ENCODE assay signal across 10 cellular contexts in the genomic region with DNA sequence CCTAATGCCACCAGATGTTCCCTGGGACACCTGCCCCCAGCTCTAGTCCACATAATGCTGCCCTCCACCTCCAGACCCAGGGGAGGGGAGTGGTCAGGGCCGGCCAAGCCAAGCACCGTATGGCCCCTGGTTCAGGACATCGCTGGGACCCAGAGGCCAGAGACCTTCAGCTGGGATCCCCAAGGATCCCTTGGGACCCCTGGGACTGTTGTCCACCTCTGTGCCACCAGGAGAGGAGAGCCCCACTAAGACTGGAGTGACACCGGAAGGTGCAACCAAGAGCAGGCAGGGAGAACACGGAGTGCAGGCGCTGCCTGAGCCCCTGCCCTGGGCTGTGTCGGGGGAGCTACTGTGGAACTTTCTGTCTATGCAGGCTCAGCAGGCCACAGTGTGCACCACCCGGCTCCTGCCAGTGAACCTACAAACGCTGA. TPM values are rescaled to one million over a fixed set of nuclear protein-coding genes. Genes with fewer than 3 reads are reported as not detected.
DNase-seq lines count a peak whose midpoint lies in the region; ATAC-seq and TF ChIP-seq lines count a peak whose summit lies in the region.
"Had no signal": no experiment of that assay in that cellular context is flagged by ENCODE, and none has a peak within 500 bp of the region (broad histone marks: within the 10 kb centered on the region; RNA-seq: fewer than 3 reads in every experiment).

No MANE protein-coding gene starts in this region.

- no peak overlapping the region for H3K4me3 ChIP-seq in RWPE2 (ENCODE audit: severe bottlenecking)
- H3K4me3 ChIP-seq in sigmoid colon: peak overlapping the region in 1 of 4 donors; percentile 14
- H3K4me3 ChIP-seq in SK-N-SH (ENCODE audit: low read depth in 2 of 2, low read length in 1 of 2): no peak overlapping the region

- CTCF ChIA-PET in SK-N-SH (lab: Yijun Ruan, JAX): interaction anchor here (0.6 to 1.9 kb wide), 4 partner anchors 14 to 1293 kb away, joined by 3 to 13 read pairs (median 6); no protein-coding TSS in a partner anchor

- no peaks in the 10 kb centered on the region for H4K20me1 ChIP-seq in SK-N-SH (ENCODE audit: insufficient read depth)

- H3K9ac ChIP-seq in SK-N-SH: no peak overlapping the region

- no peak for TF ChIP-seq POLR2A in sigmoid colon (IDR thresholded peaks at IDR 0.05)

- no peak overlapping the region for H2AFZ ChIP-seq in SK-N-SH (ENCODE audit: low read depth)

- H3K36me3 ChIP-seq in RWPE2 (ENCODE audit: low read depth) (no peaks in the 10 kb centered on the region), sigmoid colon (no peaks in the 10 kb centered on the region), SK-N-SH (replicated peaks in 1 of 2; ENCODE audit: control insufficient read depth in 1 of 2, insufficient read depth in 2 of 2, low read length in 1 of 2) (no peaks in the 10 kb centered on the region)

- H3K79me2 ChIP-seq in SK-N-SH (ENCODE audit: insufficient read depth): no peaks in the 10 kb centered on the region

- H3F3A ChIP-seq in SK-N-SH (replicated peaks; ENCODE audit: insufficient read depth): no peaks in the 10 kb centered on the region

- H3K4me2 ChIP-seq in SK-N-SH: no peak overlapping the region

- 53 to 74% methylated on average over 9 of the region's 9 CpGs for WGBS in sigmoid colon, 2 donors
- WGBS in SK-N-SH (ENCODE audit: low lambda C conversion rate): 67% methylated on average over 8 of the region's 9 CpGs

- TF ChIP-seq RAD21 in SK-N-SH (IDR thresholded peaks at IDR 0.05; ENCODE audit: low read length): no peak

- peaks cover 7% of the 10 kb centered on the region for H3K9me3 ChIP-seq in RWPE2 (ENCODE audit: severe bottlenecking)
- peaks cover 0 to 1% (median 0%) of the 10 kb centered on the region in 4 donors for H3K9me3 ChIP-seq in sigmoid colon
- H3K9me3 ChIP-seq in SK-N-SH: no peaks in the 10 kb centered on the region

- intact Hi-C loops in sigmoid colon (cut with DNase I): no loop called here

- TF ChIP-seq CTCF in RWPE2 (IDR thresholded peaks at IDR 0.05; ENCODE audit: poor library complexity, severe bottlenecking) (no peak), sigmoid colon (IDR thresholded peaks at IDR 0.05) (no peak), SK-N-SH (IDR thresholded peaks at IDR 0.05) (no peak)

- no peak for TF ChIP-seq EP300 in sigmoid colon (IDR thresholded peaks at IDR 0.05)
- TF ChIP-seq EP300 in SK-N-SH (IDR thresholded peaks at IDR 0.05; ENCODE audit: borderline replicate concordance in 1 of 2, low read depth in 1 of 2, low read length in 1 of 2): no peak

- ATAC-seq in GM19351 (IDR thresholded peaks at IDR 0.05; ENCODE audit: unreplicated experiment) (peak; percentile 30), HG02852 (IDR thresholded peaks at IDR 0.05; ENCODE audit: unreplicated experiment) (peak; percentile 17), RWPE2 (ENCODE audit: low read depth) (no peak)

- DNase-seq in RWPE2 (ENCODE audit: low spot score) (peak; percentile 75), sigmoid colon (no peak), AML-193 (lab: John Stamatoyannopoulos, UW) (no peak), SK-N-SH (no peak), A172 (ENCODE audit: low spot score) (no peak)
- DNase-seq: activated gamma-delta T cell, NCI-H524 had no signal

- no peaks in the 10 kb centered on the region for H3K9me2 ChIP-seq in SK-N-SH

- POLR2A ChIA-PET in SK-N-SH (lab: Yijun Ruan, JAX): no interaction called here

- H3K27me3 ChIP-seq in RWPE2 (ENCODE audit: insufficient read depth, poor library complexity, severe bottlenecking) (peaks cover 60% of the 10 kb centered on the region), sigmoid colon (no peaks in the 10 kb centered on the region), SK-N-SH (ENCODE audit: insufficient read depth) (peaks cover 6% of the 10 kb centered on the region; the same call in 1 of the 2 replicates)

- H3K27ac ChIP-seq in RWPE2 (ENCODE audit: poor library complexity, severe bottlenecking): no peak overlapping the region
- H3K27ac ChIP-seq in sigmoid colon: peak overlapping the region; percentile 76 to 85 (median 78)
- H3K27ac ChIP-seq in SK-N-SH (ENCODE audit: low read depth in 2 of 2, low read length in 1 of 2): no peak overlapping the region

- no peaks in the 10 kb centered on the region for H3K4me1 ChIP-seq in RWPE2 (ENCODE audit: insufficient read depth, poor library complexity, severe bottlenecking)
- H3K4me1 ChIP-seq in sigmoid colon: peaks cover 0 to 29% (median 26%) of the 10 kb centered on the region in 4 donors
- no peaks in the 10 kb centered on the region; a peak in 1 of 4 replicates for H3K4me1 ChIP-seq in SK-N-SH (ENCODE audit: control insufficient read depth in 1 of 2, insufficient read depth in 2 of 2, low read depth in 1 of 2, low read length in 1 of 2)

TF ChIP-seq in SK-N-SH, 30 proteins besides CTCF, POLR2A, EP300 and RAD21:
- TF ChIP-seq YY1 (IDR thresholded peaks at IDR 0.05; ENCODE audit: low read depth) (no peak), TEAD4 (IDR thresholded peaks at IDR 0.05; ENCODE audit: borderline replicate concordance, insufficient read depth) (no peak), NFIC (IDR thresholded peaks at IDR 0.05; ENCODE audit: borderline replicate concordance) (no peak), NRF1 (IDR thresholded peaks at IDR 0.05; ENCODE audit: low read depth, low read length) (no peak), MEF2A (IDR thresholded peaks at IDR 0.05; ENCODE audit: borderline replicate concordance, low read depth) (no peak), FOXM1 (IDR thresholded peaks at IDR 0.05; ENCODE audit: low read depth) (no peak), GATA2 (CRISPR knock-in tag; IDR thresholded peaks at IDR 0.05) (no peak), GABPA (IDR thresholded peaks at IDR 0.05; ENCODE audit: low read depth) (no peak), JUND (IDR thresholded peaks at IDR 0.05) (no peak), FOSL2 (IDR thresholded peaks at IDR 0.05; ENCODE audit: borderline replicate concordance, low read depth) (no peak)
- TF ChIP-seq, protein P1, sequence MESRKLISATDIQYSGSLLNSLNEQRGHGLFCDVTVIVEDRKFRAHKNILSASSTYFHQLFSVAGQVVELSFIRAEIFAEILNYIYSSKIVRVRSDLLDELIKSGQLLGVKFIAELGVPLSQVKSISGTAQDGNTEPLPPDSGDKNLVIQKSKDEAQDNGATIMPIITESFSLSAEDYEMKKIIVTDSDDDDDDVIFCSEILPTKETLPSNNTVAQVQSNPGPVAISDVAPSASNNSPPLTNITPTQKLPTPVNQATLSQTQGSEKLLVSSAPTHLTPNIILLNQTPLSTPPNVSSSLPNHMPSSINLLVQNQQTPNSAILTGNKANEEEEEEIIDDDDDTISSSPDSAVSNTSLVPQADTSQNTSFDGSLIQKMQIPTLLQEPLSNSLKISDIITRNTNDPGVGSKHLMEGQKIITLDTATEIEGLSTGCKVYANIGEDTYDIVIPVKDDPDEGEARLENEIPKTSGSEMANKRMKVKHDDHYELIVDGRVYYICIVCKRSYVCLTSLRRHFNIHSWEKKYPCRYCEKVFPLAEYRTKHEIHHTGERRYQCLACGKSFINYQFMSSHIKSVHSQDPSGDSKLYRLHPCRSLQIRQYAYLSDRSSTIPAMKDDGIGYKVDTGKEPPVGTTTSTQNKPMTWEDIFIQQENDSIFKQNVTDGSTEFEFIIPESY (IDR thresholded peaks at IDR 0.05; ENCODE audit: borderline replicate concordance, low read depth): no peak
- TF ChIP-seq, protein P2, sequence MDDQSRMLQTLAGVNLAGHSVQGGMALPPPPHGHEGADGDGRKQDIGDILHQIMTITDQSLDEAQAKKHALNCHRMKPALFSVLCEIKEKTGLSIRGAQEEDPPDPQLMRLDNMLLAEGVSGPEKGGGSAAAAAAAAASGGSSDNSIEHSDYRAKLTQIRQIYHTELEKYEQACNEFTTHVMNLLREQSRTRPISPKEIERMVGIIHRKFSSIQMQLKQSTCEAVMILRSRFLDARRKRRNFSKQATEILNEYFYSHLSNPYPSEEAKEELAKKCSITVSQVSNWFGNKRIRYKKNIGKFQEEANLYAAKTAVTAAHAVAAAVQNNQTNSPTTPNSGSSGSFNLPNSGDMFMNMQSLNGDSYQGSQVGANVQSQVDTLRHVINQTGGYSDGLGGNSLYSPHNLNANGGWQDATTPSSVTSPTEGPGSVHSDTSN (IDR thresholded peaks at IDR 0.05): no peak
- TF ChIP-seq, protein P3, sequence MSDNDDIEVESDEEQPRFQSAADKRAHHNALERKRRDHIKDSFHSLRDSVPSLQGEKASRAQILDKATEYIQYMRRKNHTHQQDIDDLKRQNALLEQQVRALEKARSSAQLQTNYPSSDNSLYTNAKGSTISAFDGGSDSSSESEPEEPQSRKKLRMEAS (IDR thresholded peaks at IDR 0.05; ENCODE audit: low read depth): no peak
- TF ChIP-seq, protein P4, sequence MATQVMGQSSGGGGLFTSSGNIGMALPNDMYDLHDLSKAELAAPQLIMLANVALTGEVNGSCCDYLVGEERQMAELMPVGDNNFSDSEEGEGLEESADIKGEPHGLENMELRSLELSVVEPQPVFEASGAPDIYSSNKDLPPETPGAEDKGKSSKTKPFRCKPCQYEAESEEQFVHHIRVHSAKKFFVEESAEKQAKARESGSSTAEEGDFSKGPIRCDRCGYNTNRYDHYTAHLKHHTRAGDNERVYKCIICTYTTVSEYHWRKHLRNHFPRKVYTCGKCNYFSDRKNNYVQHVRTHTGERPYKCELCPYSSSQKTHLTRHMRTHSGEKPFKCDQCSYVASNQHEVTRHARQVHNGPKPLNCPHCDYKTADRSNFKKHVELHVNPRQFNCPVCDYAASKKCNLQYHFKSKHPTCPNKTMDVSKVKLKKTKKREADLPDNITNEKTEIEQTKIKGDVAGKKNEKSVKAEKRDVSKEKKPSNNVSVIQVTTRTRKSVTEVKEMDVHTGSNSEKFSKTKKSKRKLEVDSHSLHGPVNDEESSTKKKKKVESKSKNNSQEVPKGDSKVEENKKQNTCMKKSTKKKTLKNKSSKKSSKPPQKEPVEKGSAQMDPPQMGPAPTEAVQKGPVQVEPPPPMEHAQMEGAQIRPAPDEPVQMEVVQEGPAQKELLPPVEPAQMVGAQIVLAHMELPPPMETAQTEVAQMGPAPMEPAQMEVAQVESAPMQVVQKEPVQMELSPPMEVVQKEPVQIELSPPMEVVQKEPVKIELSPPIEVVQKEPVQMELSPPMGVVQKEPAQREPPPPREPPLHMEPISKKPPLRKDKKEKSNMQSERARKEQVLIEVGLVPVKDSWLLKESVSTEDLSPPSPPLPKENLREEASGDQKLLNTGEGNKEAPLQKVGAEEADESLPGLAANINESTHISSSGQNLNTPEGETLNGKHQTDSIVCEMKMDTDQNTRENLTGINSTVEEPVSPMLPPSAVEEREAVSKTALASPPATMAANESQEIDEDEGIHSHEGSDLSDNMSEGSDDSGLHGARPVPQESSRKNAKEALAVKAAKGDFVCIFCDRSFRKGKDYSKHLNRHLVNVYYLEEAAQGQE (IDR thresholded peaks at IDR 0.05; ENCODE audit: low read depth, low read length): no peak
TF ChIP-seq in SK-N-SH: peak in this region for 0.

RNA-seq across cellular contexts. Expression of a gene that starts 43.6 kb away (rescaled TPM):
- under 1 TPM in 1 of 4 donors, not detected in 3; 0.36 TPM for total RNA-seq in sigmoid colon
- polyA plus RNA-seq in sigmoid colon: not detected
- polyA plus RNA-seq in SK-N-SH (2012; rRNA removed): not detected in 2 replicates
- not detected in 2 replicates for polyA plus RNA-seq in SK-N-SH (2012; cell fraction: cytosol; rRNA removed)
- polyA plus RNA-seq in SK-N-SH (2012; cell fraction: nucleus; rRNA removed): not detected in 2 replicates
- not detected in 2 replicates for total RNA-seq in A172 (2014; rRNA removed; shearing (Covaris generic))
- total RNA-seq: fibroblast of lung had no signal
- polyA plus RNA-seq: fibroblast of lung had no signal

Comparison
In these comparisons a context has a peak if more than half of its experiments do, and no peak if none do; other contexts are left out.
1. H3K27ac ChIP-seq: peak in sigmoid colon (4 of 4); none in RWPE2 (single experiment) and SK-N-SH (0 of 2).